In genomic region chr3:48440590-48440958, GRCh38 we compare ENCODE assay signal across 8 cellular contexts. TPM values are rescaled to one million over a fixed set of nuclear protein-coding genes. Genes with fewer than 3 reads are reported as not detected.
A peak's percentile ranks its signal among the peaks of the same experiment; 100 is the strongest.
DNase-seq lines count a peak whose midpoint lies in the region; ATAC-seq and TF ChIP-seq lines count a peak whose summit lies in the region.

No MANE protein-coding gene starts in this region.

- ATAC-seq in Right ventricle myocardium superior (ENCODE audit: poor library complexity): peak; percentile 11
- ATAC-seq in left cardiac atrium: peak; percentile 4 to 10
- ATAC-seq in GM18505 (IDR thresholded peaks at IDR 0.05; ENCODE audit: unreplicated experiment): no peak

- TF ChIP-seq CTCF in WI38 (IDR thresholded peaks at IDR 0.05; ENCODE audit: low read depth, low read length): no peak

- TF ChIP-seq POLR2A in GM18505 (IDR thresholded peaks at IDR 0.05; ENCODE audit: borderline replicate concordance, extremely low read depth, insufficient read depth, insufficient read length): no peak

- H3K4me3 ChIP-seq in WI38 (ENCODE audit: low read depth, low read length) (peak overlapping the region; percentile 96), skeletal muscle cell (ENCODE audit: low read depth, low read length) (peak overlapping the region; percentile 81)

- DNase-seq in Right ventricle myocardium superior: no peak
- DNase-seq in cardiac septum (ENCODE audit: low spot score): no peak
- DNase-seq in left cardiac atrium: no peak
- DNase-seq in skeletal muscle cell (ENCODE audit: low read depth): no peak
- DNase-seq in cortex of kidney (lab: John Stamatoyannopoulos, UW): no peak
- DNase-seq in pons (ENCODE audit: low spot score): no peak

- intact Hi-C loops in Right ventricle myocardium superior (cut with DNase I) (no loop called here), cardiac septum (cut with DNase I) (no loop called here), left cardiac atrium (cut with DNase I) (no loop called here)

RNA-seq across cellular contexts. Expression of gene TMA7, which starts 0.5 kb away (rescaled TPM):
- total RNA-seq in Right ventricle myocardium superior: 237 TPM
- total RNA-seq in cardiac septum: 192 TPM
- 100 to 1,000 TPM; 190 to 238 TPM for total RNA-seq in left cardiac atrium

RNA-seq across cellular contexts. Expression of gene CCDC51, which starts 0.7 kb away (rescaled TPM):
- total RNA-seq in Right ventricle myocardium superior: 11.9 TPM
- 8.9 TPM for total RNA-seq in cardiac septum
- 10 to 100 TPM in 1 of 2 donors, 1 to 10 TPM in 1; 7.0 to 10.9 TPM for total RNA-seq in left cardiac atrium

RNA-seq across cellular contexts. Expression of gene ATRIP, which starts 6.0 kb away (rescaled TPM):
- total RNA-seq in Right ventricle myocardium superior (3.2 TPM), cardiac septum (4.1 TPM), left cardiac atrium (1 to 10 TPM; 3.9 to 5.7 TPM)

RNA-seq across cellular contexts. Expression of gene PLXNB1, which starts 10.7 kb away (rescaled TPM):
- total RNA-seq in Right ventricle myocardium superior: 51.3 TPM
- 43.4 TPM for total RNA-seq in cardiac septum
- 10 to 100 TPM; 43.3 to 55.0 TPM for total RNA-seq in left cardiac atrium
